Comparison of ENCODE assay signal across 1 cellular context in genomic region chr3:4986611-4987373, GRCh38.
TF ChIP-seq lines count a peak whose summit lies in the region.

No MANE protein-coding gene starts in this region.

TF ChIP-seq in K562, 482 proteins besides CTCF, POLR2A, EP300 and RAD21 (continued from another document and continues in another):
- peak; percentile 98 for TF ChIP-seq ZKSCAN1 (IDR thresholded peaks at IDR 0.05; ENCODE audit: low read depth, low read length)
- TF ChIP-seq TFAP4 (CRISPR knock-in tag; IDR thresholded peaks at IDR 0.05; ENCODE audit: borderline replicate concordance), result peak; percentile 95
- TF ChIP-seq TEAD1 (CRISPR knock-in tag; IDR thresholded peaks at IDR 0.05), result peak in 1 of 2 experiments; percentile 61; a peak in 3 of 4 replicates
- TF ChIP-seq XRCC5 (IDR thresholded peaks at IDR 0.05; ENCODE audit: low read depth, low read length), result no peak
- no peak for TF ChIP-seq CHAMP1 (IDR thresholded peaks at IDR 0.05)
- TF ChIP-seq ADNP (tag; IDR thresholded peaks at IDR 0.05), result no peak
- TF ChIP-seq HMG20B (CRISPR knock-in tag; IDR thresholded peaks at IDR 0.05), result peak; percentile 13; the same call in 1 of the 2 replicates
- TF ChIP-seq SIRT6 (IDR thresholded peaks at IDR 0.05; ENCODE audit: low read depth, low read length), result no peak
- peak; percentile 96 for TF ChIP-seq MTA3 (IDR thresholded peaks at IDR 0.05; ENCODE audit: borderline replicate concordance)
- peak; percentile 70; the same call in 1 of the 2 replicates for TF ChIP-seq E2F3 (CRISPR knock-in tag; IDR thresholded peaks at IDR 0.05)
- no peak for TF ChIP-seq SAFB2 (IDR thresholded peaks at IDR 0.05; ENCODE audit: borderline replicate concordance, low read depth, low read length, severe bottlenecking)
- no peak for TF ChIP-seq ARID3B (CRISPR knock-in tag; IDR thresholded peaks at IDR 0.05; ENCODE audit: borderline replicate concordance)
- peak; percentile 98 for TF ChIP-seq RBFOX2 (IDR thresholded peaks at IDR 0.05; ENCODE audit: low read depth, low read length)
- TF ChIP-seq CCNT2 (IDR thresholded peaks at IDR 0.05; ENCODE audit: borderline replicate concordance, extremely low read depth, insufficient read length, low read depth, low read length), result peak; percentile 98
- TF ChIP-seq CREB1 (IDR thresholded peaks at IDR 0.05), result peak; percentile 91
- peak; percentile 91 for TF ChIP-seq CREB1 (CRISPR knock-in tag; IDR thresholded peaks at IDR 0.05)
- TF ChIP-seq SMARCB1 (IDR thresholded peaks at IDR 0.05; ENCODE audit: insufficient read length, low read depth), result peak; percentile 19
- no peak for TF ChIP-seq ZNF830 (CRISPR knock-in tag; IDR thresholded peaks at IDR 0.05)
- TF ChIP-seq COPS2 (conservative IDR thresholded peaks at IDR 0.05), result no peak
- no peak for TF ChIP-seq ELF1 (tag; IDR thresholded peaks at IDR 0.05)
- no peak for TF ChIP-seq POU5F1 (IDR thresholded peaks at IDR 0.05; ENCODE audit: borderline replicate concordance, low read depth, low read length, partially characterized antibody)
- no peak for TF ChIP-seq HNRNPUL1 (IDR thresholded peaks at IDR 0.05; ENCODE audit: low read length)
- TF ChIP-seq LCOR (CRISPR knock-in tag; IDR thresholded peaks at IDR 0.05), result peak; percentile 92; the same call in 1 of the 2 replicates
- TF ChIP-seq ATF3 (IDR thresholded peaks at IDR 0.05), result no peak
- TF ChIP-seq ATF3 (CRISPR knock-in tag; conservative IDR thresholded peaks at IDR 0.05), result no peak
- TF ChIP-seq SAFB (IDR thresholded peaks at IDR 0.05; ENCODE audit: borderline replicate concordance, low read depth, low read length), result 0 out of 2 replicates have a peak, but pooled peaks have one; percentile 41
- TF ChIP-seq JUNB (CRISPR knock-in tag; conservative IDR thresholded peaks at IDR 0.05), result no peak
- TF ChIP-seq FOXA3 (CRISPR knock-in tag; conservative IDR thresholded peaks at IDR 0.05 in 1 of 2, IDR thresholded peaks at IDR 0.05 in 1 of 2), result peak; percentile 98 to 99
- TF ChIP-seq ZFP30 (CRISPR knock-in tag; IDR thresholded peaks at IDR 0.05; ENCODE audit: borderline replicate concordance), result no peak
- TF ChIP-seq ZNF280A (IDR thresholded peaks at IDR 0.05; ENCODE audit: low read depth, partially characterized antibody), result no peak
- no peak for TF ChIP-seq ATF1 (CRISPR knock-in tag; IDR thresholded peaks at IDR 0.05)
- TF ChIP-seq ATF1 (tag; IDR thresholded peaks at IDR 0.05), result peak; percentile 97
- no peak for TF ChIP-seq ILK (tag; IDR thresholded peaks at IDR 0.05; ENCODE audit: borderline replicate concordance, low read depth)
- TF ChIP-seq RB1 (IDR thresholded peaks at IDR 0.05; ENCODE audit: low read depth), result peak; percentile 92
- TF ChIP-seq PREB (CRISPR knock-in tag; IDR thresholded peaks at IDR 0.05), result no peak
- peak; percentile 61; the same call in 1 of the 2 replicates for TF ChIP-seq DNMT1 (IDR thresholded peaks at IDR 0.05)
- no peak for TF ChIP-seq MED1 (CRISPR knock-in tag; IDR thresholded peaks at IDR 0.05; ENCODE audit: borderline replicate concordance)
- TF ChIP-seq GTF2A2 (tag; IDR thresholded peaks at IDR 0.05), result peak; percentile 42; the same call in 1 of the 2 replicates
- no peak for TF ChIP-seq ZFP36 (IDR thresholded peaks at IDR 0.05; ENCODE audit: low read depth, low read length, partially characterized antibody)
- no peak for TF ChIP-seq ID3 (CRISPR knock-in tag; IDR thresholded peaks at IDR 0.05)
- TF ChIP-seq ID3 (tag; IDR thresholded peaks at IDR 0.05), result peak; percentile 94
- 0 out of 2 replicates have a peak, but pooled peaks have one; percentile 28 for TF ChIP-seq ZBTB33 (CRISPR knock-in tag; IDR thresholded peaks at IDR 0.05)
- no peak; the same call in 1 of the 2 replicates for TF ChIP-seq HINFP (tag; conservative IDR thresholded peaks at IDR 0.05; ENCODE audit: low read depth)
- TF ChIP-seq MEF2A (IDR thresholded peaks at IDR 0.05; ENCODE audit: control insufficient read depth, low read depth, low read length), result peak; percentile 70; the same call in 1 of the 2 replicates
- TF ChIP-seq ATF4 (CRISPR knock-in tag; IDR thresholded peaks at IDR 0.05), result peak; percentile 65
- peak; percentile 67; the same call in 1 of the 2 replicates for TF ChIP-seq ZBED1 (IDR thresholded peaks at IDR 0.05)
- peak; percentile 100 for TF ChIP-seq BHLHE40 (IDR thresholded peaks at IDR 0.05; ENCODE audit: low read length)
- TF ChIP-seq VEZF1 (CRISPR knock-in tag; IDR thresholded peaks at IDR 0.05), result no peak
- no peak for TF ChIP-seq HDAC6 (IDR thresholded peaks at IDR 0.05; ENCODE audit: low read depth, low read length)
